8 cellular contexts compared by ENCODE assay signal in genomic region chr15:48811325-48811938, GRCh38. TPM values are rescaled to one million over a fixed set of nuclear protein-coding genes. Genes with fewer than 3 reads are reported as not detected.
DNase-seq lines count a peak whose midpoint lies in the region; ATAC-seq and TF ChIP-seq lines count a peak whose summit lies in the region.

No MANE protein-coding gene starts in this region.

- H3K27ac ChIP-seq in HUES48 (ENCODE audit: low read depth, low read length) (no peak overlapping the region), adrenal gland (no peak overlapping the region), left lung (no peak overlapping the region), tibial artery (no peak overlapping the region)

- POLR2A ChIA-PET in BJ (lab: Charles Lee) = no interaction called here

- peak; percentile 19 for ATAC-seq in left lung
- ATAC-seq in GM21529 (IDR thresholded peaks at IDR 0.05; ENCODE audit: unreplicated experiment) = no peak
- ATAC-seq in GM18868 (IDR thresholded peaks at IDR 0.05; ENCODE audit: unreplicated experiment) = no peak

- intact Hi-C loops in adrenal gland (cut with DNase I) = no loop called here
- intact Hi-C loops in left lung (cut with DNase I) = no loop called here
- intact Hi-C loops in tibial artery (cut with DNase I; ENCODE audit: low total_unique reads) = no loop called here

- no peak for TF ChIP-seq POLR2A in adrenal gland (IDR thresholded peaks at IDR 0.05)

- DNase-seq in BJ (ENCODE audit: low read depth) (no peak), adrenal gland (peak in 1 of 7 donors; percentile 26), left lung (no peak), tibial artery (no peak)
- no peak for DNase-seq in activated CD4-positive, alpha-beta T cell treated with anti-CD3 and anti-CD28 coated beads, Interleukin-2, amount 50 U/mL, for 1 hour

- H3K27me3 ChIP-seq in BJ (ENCODE audit: control insufficient read depth, insufficient read depth, low read length) = no peaks in the 10 kb centered on the region
- peaks cover 6% of the 10 kb centered on the region; the same call in 1 of the 2 replicates for H3K27me3 ChIP-seq in HUES48 (ENCODE audit: control insufficient read depth, insufficient read depth, low read length)
- H3K27me3 ChIP-seq in adrenal gland = no peaks in the 10 kb centered on the region
- H3K27me3 ChIP-seq in left lung = no peaks in the 10 kb centered on the region
- H3K27me3 ChIP-seq in tibial artery = no peaks in the 10 kb centered on the region

- peak overlapping the region; percentile 11; the same call in 1 of the 2 replicates for H3K9ac ChIP-seq in HUES48 (ENCODE audit: low read depth, low read length)

- H3K9me3 ChIP-seq in HUES48 (ENCODE audit: control insufficient read depth, insufficient read depth, low read length) = no peaks in the 10 kb centered on the region
- H3K9me3 ChIP-seq in adrenal gland (replicated peaks in 1 of 3) = no peaks in the 10 kb centered on the region
- no peaks in the 10 kb centered on the region for H3K9me3 ChIP-seq in left lung
- H3K9me3 ChIP-seq in tibial artery = no peaks in the 10 kb centered on the region

- H3K4me3 ChIP-seq in BJ (ENCODE audit: low read depth, low read length) (peak overlapping the region; percentile 56), HUES48 (ENCODE audit: low read depth, low read length) (peak overlapping the region; percentile 80), adrenal gland (peak overlapping the region in 3 of 4 donors; percentile 35 to 78 (median 64)), left lung (peak overlapping the region; percentile 58 to 77), tibial artery (peak overlapping the region; percentile 79 to 94)

- CTCF ChIA-PET in BJ (lab: Yijun Ruan, JAX) = interaction anchor here (2.0 to 2.6 kb wide), 2 partner anchors 10 to 44 kb away, joined by 8 to 13 read pairs; no protein-coding TSS in a partner anchor

- 5 to 7% (median 6%) methylated on average over 15 to 23 of the region's 23 CpGs for WGBS in adrenal gland, 4 donors

- no peak for TF ChIP-seq CTCF in BJ (IDR thresholded peaks at IDR 0.05; ENCODE audit: insufficient read depth, low read depth, low read length)
- TF ChIP-seq CTCF in adrenal gland (IDR thresholded peaks at IDR 0.05) = no peak
- no peak for TF ChIP-seq CTCF in left lung (IDR thresholded peaks at IDR 0.05)
- no peak for TF ChIP-seq CTCF in tibial artery (IDR thresholded peaks at IDR 0.05)

- H3K36me3 ChIP-seq in BJ (ENCODE audit: control insufficient read depth, insufficient read depth, low read length) (no peaks in the 10 kb centered on the region), HUES48 (ENCODE audit: control insufficient read depth, insufficient read depth, low read length) (no peaks in the 10 kb centered on the region), adrenal gland (replicated peaks in 1 of 2) (no peaks in the 10 kb centered on the region), left lung (no peaks in the 10 kb centered on the region), tibial artery (no peaks in the 10 kb centered on the region)

- H3K4me1 ChIP-seq in HUES48 (ENCODE audit: control insufficient read depth, insufficient read depth, low read length) (peaks cover 10% of the 10 kb centered on the region), adrenal gland (replicated peaks in 1 of 2) (peaks cover 0 to 4% of the 10 kb centered on the region in 2 donors), left lung (peaks cover 0 to 18% of the 10 kb centered on the region in 2 donors), tibial artery (peaks cover 0 to 12% (median 3%) of the 10 kb centered on the region in 4 donors)

RNA-seq across cellular contexts. Expression of gene CEP152, which starts 0.6 kb away (rescaled TPM):
- polyA plus RNA-seq in BJ (2011; rRNA removed) (0.77 and 1.4 TPM in 2 replicates), adrenal gland (1 to 10 TPM; 1.2 to 1.9 (median 1.6) TPM)
- 5.7 and 6.2 TPM in 2 replicates for polyA minus RNA-seq in BJ (2011; rRNA and poly(A)+ RNA removed)
- total RNA-seq in adrenal gland (10 to 100 TPM in 1 of 8 donors, 1 to 10 TPM in 7; 1.5 to 14.4 (median 3.7) TPM), left lung (1 to 10 TPM; 4.1 to 6.6 TPM)
